Comparison of ENCODE assay signal across 3 cellular contexts in the genomic region with DNA sequence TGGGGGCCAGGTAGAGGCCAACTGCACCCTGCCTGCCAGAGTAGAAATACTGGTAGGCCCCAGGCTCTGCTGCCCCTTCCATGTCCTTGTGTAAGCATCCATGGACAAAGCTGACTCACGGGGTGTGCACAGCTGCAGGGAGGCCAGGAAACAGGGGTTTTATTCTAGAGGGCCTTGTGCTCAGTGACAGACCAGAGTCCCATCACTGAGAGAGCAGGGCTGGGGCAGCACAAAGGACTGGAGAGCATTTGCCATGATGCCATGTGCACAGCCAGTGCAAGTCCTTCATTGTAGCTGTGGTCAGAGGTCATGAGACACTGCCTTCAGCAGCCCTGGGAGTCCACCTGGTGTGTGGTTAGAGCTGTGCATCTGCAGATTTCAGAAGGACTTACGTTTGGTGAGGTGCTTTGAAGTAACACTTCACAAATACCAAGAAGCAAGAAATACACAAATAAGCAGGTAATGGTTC.
TF ChIP-seq lines count a peak whose summit lies in the region.

No MANE protein-coding gene starts in this region.

TF ChIP-seq in endothelial cell of umbilical vein, 7 proteins besides CTCF, POLR2A, EP300 and RAD21:
- TF ChIP-seq MAX (IDR thresholded peaks at IDR 0.05; ENCODE audit: insufficient read depth, insufficient read length) (no peak), MYC (IDR thresholded peaks at IDR 0.05; ENCODE audit: low read depth, low read length) (no peak), POLR2AphosphoS5 (IDR thresholded peaks at IDR 0.05; ENCODE audit: insufficient read depth, low read depth, low read length) (no peak), FOS (IDR thresholded peaks at IDR 0.05; ENCODE audit: borderline replicate concordance, insufficient read depth, low read length) (no peak), JUN (IDR thresholded peaks at IDR 0.05; ENCODE audit: borderline replicate concordance, insufficient read depth, insufficient read length, low read depth) (no peak), EZH2 (IDR thresholded peaks at IDR 0.05; ENCODE audit: borderline replicate concordance, low read depth, low read length, severe bottlenecking) (no peak), GATA2 (IDR thresholded peaks at IDR 0.05; ENCODE audit: insufficient read depth, insufficient read length, low read depth, low read length) (no peak)

TF ChIP-seq in HEK293T, 16 proteins besides CTCF, POLR2A, EP300 and RAD21:
- no peak for TF ChIP-seq BHLHE40 (IDR thresholded peaks at IDR 0.05; ENCODE audit: borderline replicate concordance)
- no peak for TF ChIP-seq SP1 (IDR thresholded peaks at IDR 0.05)
- TF ChIP-seq SUZ12 (IDR thresholded peaks at IDR 0.05), result no peak
- TF ChIP-seq HDGF (IDR thresholded peaks at IDR 0.05; ENCODE audit: borderline replicate concordance), result no peak
- TF ChIP-seq TARDBP (IDR thresholded peaks at IDR 0.05), result no peak
- TF ChIP-seq FOXK2 (IDR thresholded peaks at IDR 0.05), result no peak
- TF ChIP-seq CTBP1 (IDR thresholded peaks at IDR 0.05; ENCODE audit: borderline replicate concordance), result no peak
- TF ChIP-seq ELF4 (IDR thresholded peaks at IDR 0.05), result no peak
- no peak for TF ChIP-seq ZNF384 (IDR thresholded peaks at IDR 0.05)
- no peak for TF ChIP-seq ARNT (IDR thresholded peaks at IDR 0.05)
- no peak for TF ChIP-seq L3MBTL2 (conservative IDR thresholded peaks at IDR 0.05)
- no peak for TF ChIP-seq FOXM1 (IDR thresholded peaks at IDR 0.05; ENCODE audit: borderline replicate concordance)
- no peak for TF ChIP-seq FOXA1 (IDR thresholded peaks at IDR 0.05)
- no peak for TF ChIP-seq LEF1 (IDR thresholded peaks at IDR 0.05; ENCODE audit: borderline replicate concordance)
- TF ChIP-seq PKNOX1 (IDR thresholded peaks at IDR 0.05), result no peak
- TF ChIP-seq NFRKB (IDR thresholded peaks at IDR 0.05), result no peak

TF ChIP-seq in SK-N-SH treated with all-trans-retinoic acid at 6 μM for 48 hours, 23 proteins besides CTCF, POLR2A, EP300 and RAD21:
- TF ChIP-seq ARNTL (CRISPR knock-in tag; IDR thresholded peaks at IDR 0.05; ENCODE audit: borderline replicate concordance, low read depth), result no peak
- TF ChIP-seq GLIS3 (CRISPR knock-in tag; IDR thresholded peaks at IDR 0.05), result no peak
- no peak for TF ChIP-seq OSR1 (CRISPR knock-in tag; IDR thresholded peaks at IDR 0.05)
- TF ChIP-seq TOX (CRISPR knock-in tag; IDR thresholded peaks at IDR 0.05; ENCODE audit: borderline replicate concordance), result no peak
- TF ChIP-seq TCF4 (CRISPR knock-in tag; IDR thresholded peaks at IDR 0.05; ENCODE audit: borderline replicate concordance), result no peak
- no peak for TF ChIP-seq ZNF565 (CRISPR knock-in tag; conservative IDR thresholded peaks at IDR 0.05; ENCODE audit: low read depth)
- TF ChIP-seq ZFP30 (CRISPR knock-in tag; IDR thresholded peaks at IDR 0.05), result no peak
- no peak for TF ChIP-seq TSHZ2 (CRISPR knock-in tag; IDR thresholded peaks at IDR 0.05)
- TF ChIP-seq CSRNP3 (CRISPR knock-in tag; IDR thresholded peaks at IDR 0.05), result no peak
- TF ChIP-seq, protein P1, sequence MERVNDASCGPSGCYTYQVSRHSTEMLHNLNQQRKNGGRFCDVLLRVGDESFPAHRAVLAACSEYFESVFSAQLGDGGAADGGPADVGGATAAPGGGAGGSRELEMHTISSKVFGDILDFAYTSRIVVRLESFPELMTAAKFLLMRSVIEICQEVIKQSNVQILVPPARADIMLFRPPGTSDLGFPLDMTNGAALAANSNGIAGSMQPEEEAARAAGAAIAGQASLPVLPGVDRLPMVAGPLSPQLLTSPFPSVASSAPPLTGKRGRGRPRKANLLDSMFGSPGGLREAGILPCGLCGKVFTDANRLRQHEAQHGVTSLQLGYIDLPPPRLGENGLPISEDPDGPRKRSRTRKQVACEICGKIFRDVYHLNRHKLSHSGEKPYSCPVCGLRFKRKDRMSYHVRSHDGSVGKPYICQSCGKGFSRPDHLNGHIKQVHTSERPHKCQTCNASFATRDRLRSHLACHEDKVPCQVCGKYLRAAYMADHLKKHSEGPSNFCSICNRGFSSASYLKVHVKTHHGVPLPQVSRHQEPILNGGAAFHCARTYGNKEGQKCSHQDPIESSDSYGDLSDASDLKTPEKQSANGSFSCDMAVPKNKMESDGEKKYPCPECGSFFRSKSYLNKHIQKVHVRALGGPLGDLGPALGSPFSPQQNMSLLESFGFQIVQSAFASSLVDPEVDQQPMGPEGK (CRISPR knock-in tag; IDR thresholded peaks at IDR 0.05; ENCODE audit: borderline replicate concordance), result no peak
